Comparison of ENCODE assay signal across 3 cellular contexts in the genomic region with DNA sequence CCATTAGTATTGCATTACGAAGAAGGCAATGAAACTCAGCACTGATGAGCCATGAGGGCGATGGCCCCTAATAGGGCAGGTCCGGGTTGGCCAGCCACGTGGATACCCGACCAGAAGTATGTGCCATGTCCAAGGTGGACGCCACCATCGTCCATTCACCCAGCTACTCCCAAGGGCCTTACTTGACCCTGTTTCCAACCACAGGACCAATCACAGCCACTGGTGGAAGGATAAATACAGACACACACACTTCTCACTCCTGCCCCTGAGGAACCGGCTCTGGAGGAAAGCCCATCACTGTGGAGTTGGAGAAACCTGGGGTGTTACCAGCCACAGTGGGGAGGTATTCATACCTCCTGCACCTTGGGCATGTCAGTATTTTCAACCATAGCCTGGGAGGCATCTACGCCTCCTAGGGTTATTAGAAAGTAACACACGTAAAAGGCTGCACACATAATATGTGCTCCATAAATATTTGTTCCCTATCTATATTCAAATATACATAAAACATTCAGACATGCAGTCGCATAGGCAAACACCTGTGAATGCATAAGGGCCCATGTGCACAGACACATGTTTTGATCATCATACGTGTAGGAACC.
TF ChIP-seq lines count a peak whose summit lies in the region.

No MANE protein-coding gene starts in this region.

TF ChIP-seq in A549, 52 proteins besides CTCF, POLR2A, EP300 and RAD21:
- TF ChIP-seq TP53 (CRISPR knock-in tag; IDR thresholded peaks at IDR 0.05), result no peak

TF ChIP-seq in GM23338, 12 proteins besides CTCF, POLR2A, EP300 and RAD21 (continues in another document):
- TF ChIP-seq EZH2phosphoT487 (IDR thresholded peaks at IDR 0.05; ENCODE audit: unreplicated experiment), result no peak
- no peak for TF ChIP-seq ZNF331 (CRISPR knock-in tag; IDR thresholded peaks at IDR 0.05; ENCODE audit: low read depth)
- TF ChIP-seq ZNF114 (CRISPR knock-in tag; IDR thresholded peaks at IDR 0.05), result no peak
- TF ChIP-seq, protein P1, sequence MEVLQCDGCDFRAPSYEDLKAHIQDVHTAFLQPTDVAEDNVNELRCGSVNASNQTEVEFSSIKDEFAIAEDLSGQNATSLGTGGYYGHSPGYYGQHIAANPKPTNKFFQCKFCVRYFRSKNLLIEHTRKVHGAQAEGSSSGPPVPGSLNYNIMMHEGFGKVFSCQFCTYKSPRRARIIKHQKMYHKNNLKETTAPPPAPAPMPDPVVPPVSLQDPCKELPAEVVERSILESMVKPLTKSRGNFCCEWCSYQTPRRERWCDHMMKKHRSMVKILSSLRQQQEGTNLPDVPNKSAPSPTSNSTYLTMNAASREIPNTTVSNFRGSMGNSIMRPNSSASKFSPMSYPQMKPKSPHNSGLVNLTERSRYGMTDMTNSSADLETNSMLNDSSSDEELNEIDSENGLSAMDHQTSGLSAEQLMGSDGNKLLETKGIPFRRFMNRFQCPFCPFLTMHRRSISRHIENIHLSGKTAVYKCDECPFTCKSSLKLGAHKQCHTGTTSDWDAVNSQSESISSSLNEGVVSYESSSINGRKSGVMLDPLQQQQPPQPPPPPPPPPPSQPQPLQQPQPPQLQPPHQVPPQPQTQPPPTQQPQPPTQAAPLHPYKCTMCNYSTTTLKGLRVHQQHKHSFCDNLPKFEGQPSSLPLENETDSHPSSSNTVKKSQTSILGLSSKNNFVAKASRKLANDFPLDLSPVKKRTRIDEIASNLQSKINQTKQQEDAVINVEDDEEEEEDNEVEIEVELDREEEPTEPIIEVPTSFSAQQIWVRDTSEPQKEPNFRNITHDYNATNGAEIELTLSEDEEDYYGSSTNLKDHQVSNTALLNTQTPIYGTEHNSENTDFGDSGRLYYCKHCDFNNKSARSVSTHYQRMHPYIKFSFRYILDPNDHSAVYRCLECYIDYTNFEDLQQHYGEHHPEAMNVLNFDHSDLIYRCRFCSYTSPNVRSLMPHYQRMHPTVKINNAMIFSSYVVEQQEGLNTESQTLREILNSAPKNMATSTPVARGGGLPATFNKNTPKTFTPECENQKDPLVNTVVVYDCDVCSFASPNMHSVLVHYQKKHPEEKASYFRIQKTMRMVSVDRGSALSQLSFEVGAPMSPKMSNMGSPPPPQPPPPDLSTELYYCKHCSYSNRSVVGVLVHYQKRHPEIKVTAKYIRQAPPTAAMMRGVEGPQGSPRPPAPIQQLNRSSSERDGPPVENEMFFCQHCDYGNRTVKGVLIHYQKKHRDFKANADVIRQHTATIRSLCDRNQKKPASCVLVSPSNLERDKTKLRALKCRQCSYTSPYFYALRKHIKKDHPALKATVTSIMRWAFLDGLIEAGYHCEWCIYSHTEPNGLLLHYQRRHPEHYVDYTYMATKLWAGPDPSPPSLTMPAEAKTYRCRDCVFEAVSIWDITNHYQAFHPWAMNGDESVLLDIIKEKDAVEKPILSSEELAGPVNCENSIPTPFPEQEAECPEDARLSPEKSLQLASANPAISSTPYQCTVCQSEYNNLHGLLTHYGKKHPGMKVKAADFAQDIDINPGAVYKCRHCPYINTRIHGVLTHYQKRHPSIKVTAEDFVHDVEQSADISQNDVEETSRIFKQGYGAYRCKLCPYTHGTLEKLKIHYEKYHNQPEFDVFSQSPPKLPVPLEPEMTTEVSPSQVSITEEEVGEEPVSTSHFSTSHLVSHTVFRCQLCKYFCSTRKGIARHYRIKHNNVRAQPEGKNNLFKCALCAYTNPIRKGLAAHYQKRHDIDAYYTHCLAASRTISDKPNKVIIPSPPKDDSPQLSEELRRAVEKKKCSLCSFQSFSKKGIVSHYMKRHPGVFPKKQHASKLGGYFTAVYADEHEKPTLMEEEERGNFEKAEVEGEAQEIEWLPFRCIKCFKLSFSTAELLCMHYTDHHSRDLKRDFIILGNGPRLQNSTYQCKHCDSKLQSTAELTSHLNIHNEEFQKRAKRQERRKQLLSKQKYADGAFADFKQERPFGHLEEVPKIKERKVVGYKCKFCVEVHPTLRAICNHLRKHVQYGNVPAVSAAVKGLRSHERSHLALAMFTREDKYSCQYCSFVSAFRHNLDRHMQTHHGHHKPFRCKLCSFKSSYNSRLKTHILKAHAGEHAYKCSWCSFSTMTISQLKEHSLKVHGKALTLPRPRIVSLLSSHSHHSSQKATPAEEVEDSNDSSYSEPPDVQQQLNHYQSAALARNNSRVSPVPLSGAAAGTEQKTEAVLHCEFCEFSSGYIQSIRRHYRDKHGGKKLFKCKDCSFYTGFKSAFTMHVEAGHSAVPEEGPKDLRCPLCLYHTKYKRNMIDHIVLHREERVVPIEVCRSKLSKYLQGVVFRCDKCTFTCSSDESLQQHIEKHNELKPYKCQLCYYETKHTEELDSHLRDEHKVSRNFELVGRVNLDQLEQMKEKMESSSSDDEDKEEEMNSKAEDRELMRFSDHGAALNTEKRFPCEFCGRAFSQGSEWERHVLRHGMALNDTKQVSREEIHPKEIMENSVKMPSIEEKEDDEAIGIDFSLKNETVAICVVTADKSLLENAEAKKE (CRISPR knock-in tag; IDR thresholded peaks at IDR 0.05), result no peak
- TF ChIP-seq STAT1 (IDR thresholded peaks at IDR 0.05; ENCODE audit: unreplicated experiment), result no peak
- TF ChIP-seq REST (IDR thresholded peaks at IDR 0.05; ENCODE audit: unreplicated experiment), result no peak
- no peak for TF ChIP-seq NANOG (IDR thresholded peaks at IDR 0.05; ENCODE audit: borderline replicate concordance)
- no peak for TF ChIP-seq EZH2 (IDR thresholded peaks at IDR 0.05; ENCODE audit: low read depth, unreplicated experiment)
- no peak for TF ChIP-seq POLR2AphosphoS5 (IDR thresholded peaks at IDR 0.05; ENCODE audit: low read depth)
- no peak for TF ChIP-seq CREB1 (CRISPR knock-in tag; IDR thresholded peaks at IDR 0.05; ENCODE audit: low read depth)
- TF ChIP-seq JUNB (IDR thresholded peaks at IDR 0.05; ENCODE audit: unreplicated experiment), result no peak

TF ChIP-seq in HepG2, 621 proteins besides CTCF, POLR2A, EP300 and RAD21:
- TF ChIP-seq, protein P2, sequence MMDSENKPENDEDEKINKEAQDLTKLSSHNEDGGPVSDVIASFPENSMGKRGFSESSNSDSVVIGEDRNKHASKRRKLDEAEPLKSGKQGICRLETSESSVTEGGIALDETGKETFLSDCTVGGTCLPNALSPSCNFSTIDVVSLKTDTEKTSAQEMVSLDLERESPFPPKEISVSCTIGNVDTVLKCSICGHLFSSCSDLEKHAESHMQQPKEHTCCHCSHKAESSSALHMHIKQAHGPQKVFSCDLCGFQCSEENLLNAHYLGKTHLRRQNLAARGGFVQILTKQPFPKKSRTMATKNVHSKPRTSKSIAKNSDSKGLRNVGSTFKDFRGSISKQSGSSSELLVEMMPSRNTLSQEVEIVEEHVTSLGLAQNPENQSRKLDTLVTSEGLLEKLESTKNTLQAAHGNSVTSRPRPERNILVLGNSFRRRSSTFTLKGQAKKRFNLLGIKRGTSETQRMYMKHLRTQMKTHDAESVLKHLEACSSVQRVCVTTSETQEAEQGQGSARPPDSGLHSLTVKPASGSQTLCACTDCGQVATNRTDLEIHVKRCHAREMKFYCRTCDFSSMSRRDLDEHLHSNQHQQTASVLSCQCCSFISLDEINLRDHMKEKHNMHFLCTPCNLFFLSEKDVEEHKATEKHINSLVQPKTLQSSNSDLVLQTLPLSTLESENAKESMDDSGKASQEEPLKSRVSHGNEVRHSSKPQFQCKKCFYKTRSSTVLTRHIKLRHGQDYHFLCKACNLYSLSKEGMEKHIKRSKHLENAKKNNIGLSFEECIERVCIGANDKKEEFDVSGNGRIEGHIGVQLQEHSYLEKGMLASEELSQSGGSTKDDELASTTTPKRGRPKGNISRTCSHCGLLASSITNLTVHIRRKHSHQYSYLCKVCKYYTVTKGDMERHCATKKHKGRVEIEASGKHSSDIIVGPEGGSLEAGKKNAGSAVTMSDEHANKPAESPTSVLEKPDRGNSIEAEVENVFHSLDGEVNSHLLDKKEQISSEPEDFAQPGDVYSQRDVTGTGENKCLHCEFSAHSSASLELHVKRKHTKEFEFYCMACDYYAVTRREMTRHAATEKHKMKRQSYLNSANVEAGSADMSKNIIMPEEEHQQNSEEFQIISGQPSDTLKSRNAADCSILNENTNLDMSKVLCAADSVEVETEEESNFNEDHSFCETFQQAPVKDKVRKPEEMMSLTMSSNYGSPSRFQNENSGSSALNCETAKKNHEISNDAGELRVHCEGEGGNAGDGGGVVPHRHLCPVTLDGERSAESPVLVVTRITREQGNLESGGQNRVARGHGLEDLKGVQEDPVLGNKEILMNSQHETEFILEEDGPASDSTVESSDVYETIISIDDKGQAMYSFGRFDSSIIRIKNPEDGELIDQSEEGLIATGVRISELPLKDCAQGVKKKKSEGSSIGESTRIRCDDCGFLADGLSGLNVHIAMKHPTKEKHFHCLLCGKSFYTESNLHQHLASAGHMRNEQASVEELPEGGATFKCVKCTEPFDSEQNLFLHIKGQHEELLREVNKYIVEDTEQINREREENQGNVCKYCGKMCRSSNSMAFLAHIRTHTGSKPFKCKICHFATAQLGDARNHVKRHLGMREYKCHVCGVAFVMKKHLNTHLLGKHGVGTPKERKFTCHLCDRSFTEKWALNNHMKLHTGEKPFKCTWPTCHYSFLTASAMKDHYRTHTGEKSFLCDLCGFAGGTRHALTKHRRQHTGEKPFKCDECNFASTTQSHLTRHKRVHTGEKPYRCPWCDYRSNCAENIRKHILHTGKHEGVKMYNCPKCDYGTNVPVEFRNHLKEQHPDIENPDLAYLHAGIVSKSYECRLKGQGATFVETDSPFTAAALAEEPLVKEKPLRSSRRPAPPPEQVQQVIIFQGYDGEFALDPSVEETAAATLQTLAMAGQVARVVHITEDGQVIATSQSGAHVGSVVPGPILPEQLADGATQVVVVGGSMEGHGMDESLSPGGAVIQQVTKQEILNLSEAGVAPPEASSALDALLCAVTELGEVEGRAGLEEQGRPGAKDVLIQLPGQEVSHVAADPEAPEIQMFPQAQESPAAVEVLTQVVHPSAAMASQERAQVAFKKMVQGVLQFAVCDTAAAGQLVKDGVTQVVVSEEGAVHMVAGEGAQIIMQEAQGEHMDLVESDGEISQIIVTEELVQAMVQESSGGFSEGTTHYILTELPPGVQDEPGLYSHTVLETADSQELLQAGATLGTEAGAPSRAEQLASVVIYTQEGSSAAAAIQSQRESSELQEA (CRISPR knock-in tag; IDR thresholded peaks at IDR 0.05; ENCODE audit: not compliant biosample characterization), result no peak
- TF ChIP-seq FOSL2 (CRISPR knock-in tag; IDR thresholded peaks at IDR 0.05), result no peak
- no peak for TF ChIP-seq HOXD1 (CRISPR knock-in tag; IDR thresholded peaks at IDR 0.05)
- TF ChIP-seq, protein P3, sequence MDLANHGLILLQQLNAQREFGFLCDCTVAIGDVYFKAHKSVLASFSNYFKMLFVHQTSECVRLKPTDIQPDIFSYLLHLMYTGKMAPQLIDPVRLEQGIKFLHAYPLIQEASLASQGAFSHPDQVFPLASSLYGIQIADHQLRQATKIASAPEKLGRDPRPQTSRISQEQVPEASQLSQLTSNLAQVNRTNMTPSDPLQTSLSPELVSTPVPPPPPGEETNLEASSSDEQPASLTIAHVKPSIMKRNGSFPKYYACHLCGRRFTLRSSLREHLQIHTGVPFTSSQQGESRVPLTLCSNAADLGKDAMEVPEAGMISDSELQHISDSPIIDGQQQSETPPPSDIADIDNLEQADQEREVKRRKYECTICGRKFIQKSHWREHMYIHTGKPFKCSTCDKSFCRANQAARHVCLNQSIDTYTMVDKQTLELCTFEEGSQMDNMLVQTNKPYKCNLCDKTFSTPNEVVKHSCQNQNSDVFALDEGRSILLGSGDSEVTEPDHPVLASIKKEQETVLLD (CRISPR knock-in tag; IDR thresholded peaks at IDR 0.05; ENCODE audit: low read depth), result no peak
- TF ChIP-seq, protein P4, sequence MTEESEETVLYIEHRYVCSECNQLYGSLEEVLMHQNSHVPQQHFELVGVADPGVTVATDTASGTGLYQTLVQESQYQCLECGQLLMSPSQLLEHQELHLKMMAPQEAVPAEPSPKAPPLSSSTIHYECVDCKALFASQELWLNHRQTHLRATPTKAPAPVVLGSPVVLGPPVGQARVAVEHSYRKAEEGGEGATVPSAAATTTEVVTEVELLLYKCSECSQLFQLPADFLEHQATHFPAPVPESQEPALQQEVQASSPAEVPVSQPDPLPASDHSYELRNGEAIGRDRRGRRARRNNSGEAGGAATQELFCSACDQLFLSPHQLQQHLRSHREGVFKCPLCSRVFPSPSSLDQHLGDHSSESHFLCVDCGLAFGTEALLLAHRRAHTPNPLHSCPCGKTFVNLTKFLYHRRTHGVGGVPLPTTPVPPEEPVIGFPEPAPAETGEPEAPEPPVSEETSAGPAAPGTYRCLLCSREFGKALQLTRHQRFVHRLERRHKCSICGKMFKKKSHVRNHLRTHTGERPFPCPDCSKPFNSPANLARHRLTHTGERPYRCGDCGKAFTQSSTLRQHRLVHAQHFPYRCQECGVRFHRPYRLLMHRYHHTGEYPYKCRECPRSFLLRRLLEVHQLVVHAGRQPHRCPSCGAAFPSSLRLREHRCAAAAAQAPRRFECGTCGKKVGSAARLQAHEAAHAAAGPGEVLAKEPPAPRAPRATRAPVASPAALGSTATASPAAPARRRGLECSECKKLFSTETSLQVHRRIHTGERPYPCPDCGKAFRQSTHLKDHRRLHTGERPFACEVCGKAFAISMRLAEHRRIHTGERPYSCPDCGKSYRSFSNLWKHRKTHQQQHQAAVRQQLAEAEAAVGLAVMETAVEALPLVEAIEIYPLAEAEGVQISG (CRISPR knock-in tag; IDR thresholded peaks at IDR 0.05), result no peak
